Comparison of ENCODE assay signal across 17 cellular contexts in genomic region chr9:86563350-86563749, GRCh38.
A peak's percentile ranks its signal among the peaks of the same experiment; 100 is the strongest.
DNase-seq lines count a peak whose midpoint lies in the region; ATAC-seq and TF ChIP-seq lines count a peak whose summit lies in the region.
"Had no signal": no experiment of that assay in that cellular context is flagged by ENCODE, and none has a peak within 500 bp of the region (broad histone marks: within the 10 kb centered on the region; RNA-seq: fewer than 3 reads in every experiment).

No MANE protein-coding gene starts in this region.

- H3K79me2 ChIP-seq in fibroblast of lung (ENCODE audit: control insufficient read depth, insufficient read depth, low read length) (no peaks in the 10 kb centered on the region), neural progenitor cell (ENCODE audit: low read depth) (no peaks in the 10 kb centered on the region)

- H3K4me3 ChIP-seq in fibroblast of lung (replicated peaks in 1 of 4; ENCODE audit: control extremely low read depth in 1 of 4, insufficient read depth in 1 of 4, low read depth in 3 of 4, low read length in 4 of 4) (no peak overlapping the region), rectal smooth muscle tissue (ENCODE audit: low read length) (no peak overlapping the region), neural progenitor cell (no peak overlapping the region)
- H3K4me3 ChIP-seq: BLaER1 treated with 17β-estradiol and CSF1 and Interleukin-3, amounts not matched to agents 10 nM and 100 nM; GM12878 had no signal

- no peaks in the 10 kb centered on the region for H3K27me3 ChIP-seq in fibroblast of lung (ENCODE audit: control insufficient read depth, insufficient read depth, low read length)
- no peaks in the 10 kb centered on the region for H3K27me3 ChIP-seq in rectal smooth muscle tissue (ENCODE audit: control insufficient read depth, insufficient read depth, low read length)
- no peaks in the 10 kb centered on the region for H3K27me3 ChIP-seq in neural progenitor cell
- H3K27me3 ChIP-seq: BLaER1 treated with 17β-estradiol and CSF1 and Interleukin-3, amounts not matched to agents 10 nM and 100 nM had no signal

- H3K36me3 Mint-ChIP-seq in activated T-helper 17 cell treated with anti-CD3 and anti-CD28 coated beads, Interleukin-2, amount 50 U/mL, for 72 hours (ENCODE audit: low read depth): no peaks in the 10 kb centered on the region
- H3K36me3 Mint-ChIP-seq in neural progenitor cell: no peaks in the 10 kb centered on the region
- H3K36me3 Mint-ChIP-seq: activated naive CD8-positive, alpha-beta T cell treated with anti-CD3 and anti-CD28 coated beads for 36 hours had no signal

- H3K4me2 ChIP-seq in fibroblast of lung (ENCODE audit: extremely low read depth, insufficient read depth, low read length): no peak overlapping the region
- H3K4me2 ChIP-seq in neural progenitor cell: no peak overlapping the region
- H3K4me2 ChIP-seq: BLaER1 treated with 17β-estradiol and CSF1 and Interleukin-3, amounts not matched to agents 10 nM and 100 nM had no signal

- H3K9me3 ChIP-seq in fibroblast of lung (ENCODE audit: control insufficient read depth, insufficient read depth, low read depth, low read length): no peaks in the 10 kb centered on the region
- H3K9me3 ChIP-seq in neural progenitor cell (ENCODE audit: low read depth): no peaks in the 10 kb centered on the region

- H3K4me3 Mint-ChIP-seq in activated T-helper 17 cell treated with anti-CD3 and anti-CD28 coated beads, Interleukin-2, amount 50 U/mL, for 72 hours: no peak overlapping the region
- H3K4me3 Mint-ChIP-seq in neural progenitor cell: no peak overlapping the region
- H3K4me3 Mint-ChIP-seq: activated naive CD8-positive, alpha-beta T cell treated with anti-CD3 and anti-CD28 coated beads for 36 hours; stimulated activated naive CD8-positive, alpha-beta T cell treated with anti-CD3 and anti-CD28 coated beads, Interleukin-15, Interleukin-2, amounts not matched to agents 100 ng/mL and 50 ng/mL, for 24 hours had no signal

- H3K9ac ChIP-seq in fibroblast of lung (ENCODE audit: insufficient read depth, low read length): no peak overlapping the region
- no peak overlapping the region for H3K9ac ChIP-seq in rectal smooth muscle tissue (ENCODE audit: low read length)
- no peak overlapping the region for H3K9ac ChIP-seq in neural progenitor cell
- H3K9ac ChIP-seq: BLaER1 treated with 17β-estradiol and CSF1 and Interleukin-3, amounts not matched to agents 10 nM and 100 nM had no signal

- no peak for TF ChIP-seq CTCF in fibroblast of lung (conservative IDR thresholded peaks at IDR 0.05 in 1 of 2, IDR thresholded peaks at IDR 0.05 in 1 of 2; ENCODE audit: low read depth in 1 of 2, low read length in 2 of 2)
- TF ChIP-seq CTCF in neural progenitor cell (IDR thresholded peaks at IDR 0.05): no peak

- peaks cover 7% of the 10 kb centered on the region for H3K27me3 Mint-ChIP-seq in activated T-helper 17 cell treated with anti-CD3 and anti-CD28 coated beads, Interleukin-2, amount 50 U/mL, for 72 hours
- peaks cover 4% of the 10 kb centered on the region for H3K27me3 Mint-ChIP-seq in neural progenitor cell (ENCODE audit: insufficient read depth, low read depth)
- H3K27me3 Mint-ChIP-seq: activated naive CD8-positive, alpha-beta T cell treated with anti-CD3 and anti-CD28 coated beads for 36 hours had no signal

- H2AFZ ChIP-seq in fibroblast of lung (ENCODE audit: low read length) (no peak overlapping the region), neural progenitor cell (replicated peaks) (no peak overlapping the region)

- no peaks in the 10 kb centered on the region for H3F3A ChIP-seq in neural progenitor cell (ENCODE audit: low read depth)

- H3K27ac ChIP-seq in fibroblast of lung (ENCODE audit: insufficient read depth, low read length) (no peak overlapping the region), rectal smooth muscle tissue (ENCODE audit: low read depth, low read length) (peak overlapping the region; percentile 33), neural progenitor cell (no peak overlapping the region)
- H3K27ac ChIP-seq: BLaER1 treated with 17β-estradiol and CSF1 and Interleukin-3, amounts not matched to agents 10 nM and 100 nM had no signal

- ATAC-seq in activated T-helper 17 cell treated with anti-CD3 and anti-CD28 coated beads, Interleukin-2, amount 50 U/mL, for 72 hours (replicated peaks): no peak
- ATAC-seq: GM12878 had no signal

- H3K4me1 ChIP-seq in fibroblast of lung (ENCODE audit: control insufficient read depth, extremely low read depth, insufficient read depth, low read length) (no peaks in the 10 kb centered on the region), rectal smooth muscle tissue (ENCODE audit: control insufficient read depth, insufficient read depth, low read length) (peaks cover 6% of the 10 kb centered on the region), neural progenitor cell (no peaks in the 10 kb centered on the region)
- H3K4me1 ChIP-seq: BLaER1 treated with 17β-estradiol and CSF1 and Interleukin-3, amounts not matched to agents 10 nM and 100 nM had no signal

- DNase-seq in EL (peak; percentile 50), RKO (ENCODE audit: low spot score) (peak; percentile 46), fibroblast of lung (ENCODE audit: low read depth in 2 of 2) (peak; percentile 15 to 26), neural progenitor cell (ENCODE audit: low spot score) (no peak), ureter (ENCODE audit: low spot score) (no peak)
- no peak for DNase-seq in stimulated activated naive CD4-positive, alpha-beta T cell treated with Interleukin-2 at 50 U/mL for 16 hours (lab: John Stamatoyannopoulos, UW)
- DNase-seq: activated naive CD8-positive, alpha-beta T cell treated with anti-CD3 and anti-CD28 coated beads for 36 hours; activated T-cell treated with anti-CD3 and anti-CD28 coated beads for 4 hours; MM.1S; NCI-H2029 treated with DMSO at 0.1 percent for 48 hours; NCI-H748 treated with DMSO at 0.1 percent for 48 hours; small intestine had no signal

- no peak overlapping the region for H3K27ac Mint-ChIP-seq in activated T-helper 17 cell treated with anti-CD3 and anti-CD28 coated beads, Interleukin-2, amount 50 U/mL, for 72 hours
- no peak overlapping the region for H3K27ac Mint-ChIP-seq in neural progenitor cell
- H3K27ac Mint-ChIP-seq: activated naive CD8-positive, alpha-beta T cell treated with anti-CD3 and anti-CD28 coated beads for 36 hours; stimulated activated naive CD8-positive, alpha-beta T cell treated with anti-CD3 and anti-CD28 coated beads, Interleukin-15, Interleukin-2, amounts not matched to agents 100 ng/mL and 50 ng/mL, for 24 hours had no signal

- no peaks in the 10 kb centered on the region for H4K20me1 ChIP-seq in fibroblast of lung (ENCODE audit: control insufficient read depth, extremely low read depth, insufficient read depth, low read length)
- no peaks in the 10 kb centered on the region for H4K20me1 ChIP-seq in neural progenitor cell (ENCODE audit: low read depth)
- H4K20me1 ChIP-seq: BLaER1 treated with 17β-estradiol and CSF1 and Interleukin-3, amounts not matched to agents 10 nM and 100 nM had no signal

- H3K36me3 ChIP-seq in fibroblast of lung (ENCODE audit: control insufficient read depth, insufficient read depth, low read length) (no peaks in the 10 kb centered on the region), rectal smooth muscle tissue (ENCODE audit: control insufficient read depth, insufficient read depth, low read length) (no peaks in the 10 kb centered on the region), neural progenitor cell (no peaks in the 10 kb centered on the region)

- H3K9me3 Mint-ChIP-seq in activated T-helper 17 cell treated with anti-CD3 and anti-CD28 coated beads, Interleukin-2, amount 50 U/mL, for 72 hours: peaks cover 7% of the 10 kb centered on the region
- peaks cover 20% of the 10 kb centered on the region for H3K9me3 Mint-ChIP-seq in neural progenitor cell

- H3K4me1 Mint-ChIP-seq in activated T-helper 17 cell treated with anti-CD3 and anti-CD28 coated beads, Interleukin-2, amount 50 U/mL, for 72 hours: no peaks in the 10 kb centered on the region
- H3K4me1 Mint-ChIP-seq in neural progenitor cell: peaks cover 2% of the 10 kb centered on the region
- H3K4me1 Mint-ChIP-seq: activated naive CD8-positive, alpha-beta T cell treated with anti-CD3 and anti-CD28 coated beads for 36 hours had no signal

Comparison
In these comparisons a context has a peak if more than half of its experiments do, and no peak if none do; other contexts are left out.
1. DNase-seq: peak in EL (single experiment), RKO (single experiment) and fibroblast of lung (2 of 2); none in neural progenitor cell (single experiment), ureter (single experiment) and stimulated activated naive CD4-positive, alpha-beta T cell treated with Interleukin-2 at 50 U/mL for 16 hours (single experiment).